In the genomic region with DNA sequence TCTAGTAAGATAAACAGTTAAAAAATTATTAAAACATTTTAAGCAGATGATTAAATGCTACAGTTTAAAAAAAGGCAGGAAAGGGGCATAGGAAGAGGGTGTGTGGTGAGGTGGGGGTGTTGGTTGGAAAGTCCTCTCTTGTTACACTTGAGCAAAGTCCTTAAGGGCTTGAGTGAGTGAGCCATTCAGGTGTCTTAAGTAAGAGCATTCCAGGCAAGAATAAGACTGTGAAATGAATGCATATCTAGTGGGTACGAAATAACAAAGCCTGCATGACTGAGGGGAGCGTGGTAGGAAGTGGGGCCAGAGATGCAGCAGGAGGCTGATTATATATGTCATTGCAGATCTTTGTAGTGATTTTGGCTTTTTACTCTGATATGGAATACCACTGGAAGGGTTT, we compare ENCODE assay signal across 14 cellular contexts.
"Had no signal": no experiment of that assay in that cellular context is flagged by ENCODE, and none has a peak within 500 bp of the region (broad histone marks: within the 10 kb centered on the region; RNA-seq: fewer than 3 reads in every experiment).

No MANE protein-coding gene starts in this region.

- H3K9me3 ChIP-seq: adrenal gland, esophagus muscularis mucosa, gastroesophageal sphincter, heart right ventricle, right lobe of liver, testis, upper lobe of left lung had no signal

- H3K36me3 ChIP-seq: adrenal gland, right lobe of liver had no signal

- H3K27ac Mint-ChIP-seq: activated naive CD4-positive, alpha-beta T cell treated with anti-CD3 and anti-CD28 coated beads, Interleukin-2, amount 10 ng/mL, durations not matched to agents 7 days and 5 days had no signal

- DNase-seq: activated CD4-positive, alpha-beta T cell treated with anti-CD3 and anti-CD28 coated beads, Interleukin-2, amount 50 U/mL, for 4 hours; activated naive CD4-positive, alpha-beta T cell treated with anti-CD3 and anti-CD28 coated beads, Interleukin-2, amount 10 ng/mL, durations not matched to agents 7 days and 5 days; adrenal gland; cerebellar nuclear complex; cortex of kidney; heart right ventricle; left ventricle myocardium superior; right lobe of liver; stimulated activated CD4-positive, alpha-beta T cell treated with anti-CD3 and anti-CD28 coated beads, Interleukin-4, amount 100 ng/mL, for 1 hour; testis; upper lobe of left lung had no signal

- H3K27ac ChIP-seq: adrenal gland, esophagus muscularis mucosa, gastroesophageal sphincter, heart right ventricle, right lobe of liver, testis, upper lobe of left lung had no signal

- ATAC-seq: gastroesophageal sphincter, heart right ventricle, left ventricle myocardium superior, right lobe of liver had no signal

- H3K27me3 Mint-ChIP-seq: activated naive CD4-positive, alpha-beta T cell treated with anti-CD3 and anti-CD28 coated beads, Interleukin-2, amount 10 ng/mL, durations not matched to agents 7 days and 5 days had no signal

- H3K4me3 Mint-ChIP-seq: activated naive CD4-positive, alpha-beta T cell treated with anti-CD3 and anti-CD28 coated beads, Interleukin-2, amount 10 ng/mL, durations not matched to agents 7 days and 5 days had no signal

- H3K9me3 Mint-ChIP-seq: activated naive CD4-positive, alpha-beta T cell treated with anti-CD3 and anti-CD28 coated beads, Interleukin-2, amount 10 ng/mL, durations not matched to agents 7 days and 5 days had no signal

- H3K4me3 ChIP-seq: adrenal gland, esophagus muscularis mucosa, gastroesophageal sphincter, heart right ventricle, right lobe of liver, smooth muscle cell, testis, upper lobe of left lung had no signal

- H3K27me3 ChIP-seq: adrenal gland, esophagus muscularis mucosa, gastroesophageal sphincter, heart right ventricle, right lobe of liver, testis, upper lobe of left lung had no signal
